19 cellular contexts compared by ENCODE assay signal in genomic region chr15:73172508-73172907, GRCh38.
A peak's percentile ranks its signal among the peaks of the same experiment; 100 is the strongest.
DNase-seq lines count a peak whose midpoint lies in the region; FAIRE-seq and TF ChIP-seq lines count a peak whose summit lies in the region.
"Had no signal": no experiment of that assay in that cellular context is flagged by ENCODE, and none has a peak within 500 bp of the region (broad histone marks: within the 10 kb centered on the region; RNA-seq: fewer than 3 reads in every experiment).

No MANE protein-coding gene starts in this region.

- no peak for TF ChIP-seq CTCF in HEK293 (tag by site-specific recombination; IDR thresholded peaks at IDR 0.05)
- no peak for TF ChIP-seq CTCF in astrocyte (IDR thresholded peaks at IDR 0.05; ENCODE audit: insufficient read depth, low read depth, low read length)
- no peak for TF ChIP-seq CTCF in neural progenitor cell (IDR thresholded peaks at IDR 0.05)
- TF ChIP-seq CTCF in A673 (conservative IDR thresholded peaks at IDR 0.05; ENCODE audit: low read depth, low read length): no peak
- no peak for TF ChIP-seq CTCF in transverse colon (IDR thresholded peaks at IDR 0.05)

- H3K9ac ChIP-seq in astrocyte (ENCODE audit: low read length) (no peak overlapping the region), neural progenitor cell (no peak overlapping the region)
- H3K9ac ChIP-seq: BLaER1 had no signal

- peak; percentile 2 for DNase-seq in astrocyte (ENCODE audit: low read depth)
- DNase-seq in neural progenitor cell (ENCODE audit: low spot score): peak; percentile 3
- DNase-seq in A673 (ENCODE audit: low spot score): no peak
- no peak for DNase-seq in HPDE6-E6E7 (ENCODE audit: extremely low spot score)
- no peak for DNase-seq in transverse colon
- DNase-seq: Caco-2; CD4-positive, CD25-positive, alpha-beta regulatory T cell; CD8-positive, alpha-beta T cell; DMS153; DND-41; H7; HFFc6 had no signal

- H3K4me3 ChIP-seq in HEK293 (ENCODE audit: low read depth, low read length): no peak overlapping the region
- H3K4me3 ChIP-seq in astrocyte (ENCODE audit: insufficient read depth, low read depth, low read length): no peak overlapping the region
- no peak overlapping the region for H3K4me3 ChIP-seq in neural progenitor cell
- H3K4me3 ChIP-seq in A673 (ENCODE audit: low read depth, low read length, poor library complexity, severe bottlenecking): no peak overlapping the region
- no peak overlapping the region for H3K4me3 ChIP-seq in transverse colon
- H3K4me3 ChIP-seq: BLaER1, GM12878 had no signal

- POLR2A ChIA-PET in HEK293 (lab: Yijun Ruan, JAX) (no interaction called here), A673 (lab: Charles Lee; ENCODE audit: low non-redundant PET) (no interaction called here)

- BruUV-seq in A673 (replicated peaks; lab: Mats Ljungman, UMichigan): no TSS peak

- H3K79me2 ChIP-seq in astrocyte (ENCODE audit: insufficient read depth, low read length) (no peaks in the 10 kb centered on the region), neural progenitor cell (ENCODE audit: low read depth) (no peaks in the 10 kb centered on the region)

- in situ Hi-C loops in transverse colon (cut with MboI; ENCODE audit: low pct_ligation_motif_present in 1 of 4, low pct_unique_long_range_greater_than_20kb in 1 of 4, low sequenced_read_pairs in 3 of 4): no loop called here

- TF ChIP-seq EP300 in transverse colon (IDR thresholded peaks at IDR 0.05; ENCODE audit: low read depth): no peak

- H3K4me2 ChIP-seq in astrocyte (ENCODE audit: low read length) (no peak overlapping the region), neural progenitor cell (no peak overlapping the region)
- H3K4me2 ChIP-seq: BLaER1 had no signal

- CTCF ChIA-PET in HEK293 (lab: Yijun Ruan, JAX) (no interaction called here), A673 (lab: Charles Lee) (no interaction called here)

- no peaks in the 10 kb centered on the region for H4K20me1 ChIP-seq in astrocyte (ENCODE audit: insufficient read depth, low read length)
- H4K20me1 ChIP-seq in neural progenitor cell (ENCODE audit: low read depth): no peaks in the 10 kb centered on the region
- H4K20me1 ChIP-seq: BLaER1 had no signal

- no peaks in the 10 kb centered on the region for H3K27me3 Mint-ChIP-seq in astrocyte (ENCODE audit: low read depth, unreplicated experiment)
- no peaks in the 10 kb centered on the region for H3K27me3 Mint-ChIP-seq in neural progenitor cell (ENCODE audit: insufficient read depth, low read depth)

- H3K27ac ChIP-seq in HEK293 (ENCODE audit: extremely low read depth, low read depth, low read length) (no peak overlapping the region), astrocyte (ENCODE audit: low read depth, low read length) (no peak overlapping the region), neural progenitor cell (no peak overlapping the region), A673 (ENCODE audit: low read depth, low read length, poor library complexity, severe bottlenecking) (no peak overlapping the region), transverse colon (no peak overlapping the region)
- H3K27ac ChIP-seq: BLaER1, C4-2B had no signal

- H3K36me3 ChIP-seq in HEK293 (ENCODE audit: control insufficient read depth in 2 of 2, insufficient read depth in 1 of 2, low read length in 2 of 2) (peaks cover 6 to 9% of the 10 kb centered on the region in 2 experiments), astrocyte (ENCODE audit: insufficient read depth, low read length) (no peaks in the 10 kb centered on the region), neural progenitor cell (peaks cover 4% of the 10 kb centered on the region), A673 (ENCODE audit: insufficient read depth, low read length, poor library complexity, severe bottlenecking) (no peaks in the 10 kb centered on the region), transverse colon (peaks cover 0 to 4% (median 0%) of the 10 kb centered on the region in 4 donors)

- no peak for FAIRE-seq in astrocyte (lab: Jason Lieb, UNC)
- FAIRE-seq: G401.6, GM12878, H1 had no signal

- no peaks in the 10 kb centered on the region for H3K9me3 Mint-ChIP-seq in astrocyte (ENCODE audit: unreplicated experiment)
- H3K9me3 Mint-ChIP-seq in neural progenitor cell: no peaks in the 10 kb centered on the region
- H3K9me3 Mint-ChIP-seq: CD8-positive, alpha-beta T cell; HFFc6 had no signal

- H2AFZ ChIP-seq in astrocyte (ENCODE audit: low read depth, low read length) (no peak overlapping the region), neural progenitor cell (replicated peaks) (no peak overlapping the region)

- no peaks in the 10 kb centered on the region for H3K36me3 Mint-ChIP-seq in astrocyte (ENCODE audit: low read depth, unreplicated experiment)
- H3K36me3 Mint-ChIP-seq in neural progenitor cell: no peaks in the 10 kb centered on the region
- H3K36me3 Mint-ChIP-seq: CD4-positive, CD25-positive, alpha-beta regulatory T cell; CD8-positive, alpha-beta T cell had no signal

- intact Hi-C loops in A673 (cut with micrococcal nuclease; ENCODE audit: unreplicated experiment): no loop called here
- intact Hi-C loops in transverse colon (cut with DNase I; ENCODE audit: low total_unique reads): no loop called here

- H3K27me3 ChIP-seq in astrocyte (ENCODE audit: insufficient read depth, low read length): no peaks in the 10 kb centered on the region
- no peaks in the 10 kb centered on the region for H3K27me3 ChIP-seq in neural progenitor cell
- no peaks in the 10 kb centered on the region for H3K27me3 ChIP-seq in A673 (replicated peaks; ENCODE audit: insufficient read depth, low read depth, low read length, poor library complexity)
- no peaks in the 10 kb centered on the region for H3K27me3 ChIP-seq in transverse colon
- H3K27me3 ChIP-seq: BLaER1 had no signal

- H3K4me1 Mint-ChIP-seq in astrocyte (ENCODE audit: low read depth, unreplicated experiment) (no peaks in the 10 kb centered on the region), neural progenitor cell (peaks cover 16% of the 10 kb centered on the region)
- H3K4me1 Mint-ChIP-seq: B cell; CD4-positive, CD25-positive, alpha-beta regulatory T cell had no signal

- peaks cover 14% of the 10 kb centered on the region for H3K4me1 ChIP-seq in HEK293 (ENCODE audit: control insufficient read depth, insufficient read depth, low read length)
- H3K4me1 ChIP-seq in astrocyte (ENCODE audit: insufficient read depth, low read length): no peaks in the 10 kb centered on the region
- H3K4me1 ChIP-seq in neural progenitor cell: peaks cover 19% of the 10 kb centered on the region
- H3K4me1 ChIP-seq in A673 (ENCODE audit: insufficient read depth, low read length, poor library complexity, severe bottlenecking): peaks cover 11% of the 10 kb centered on the region
- H3K4me1 ChIP-seq in transverse colon: no peaks in the 10 kb centered on the region
- H3K4me1 ChIP-seq: BLaER1, Caco-2 had no signal

- TF ChIP-seq POLR2A in transverse colon (IDR thresholded peaks at IDR 0.05): no peak

- H3K4me3 Mint-ChIP-seq in astrocyte (ENCODE audit: unreplicated experiment) (no peak overlapping the region), neural progenitor cell (no peak overlapping the region)
- H3K4me3 Mint-ChIP-seq: B cell; CD4-positive, CD25-positive, alpha-beta regulatory T cell; CD8-positive, alpha-beta T cell; HFFc6 had no signal

- H3K27ac Mint-ChIP-seq in astrocyte (ENCODE audit: unreplicated experiment) (no peak overlapping the region), neural progenitor cell (no peak overlapping the region)
- H3K27ac Mint-ChIP-seq: B cell; CD4-positive, CD25-positive, alpha-beta regulatory T cell; CD8-positive, alpha-beta T cell; HFFc6 had no signal

- no peaks in the 10 kb centered on the region for H3F3A ChIP-seq in neural progenitor cell (ENCODE audit: low read depth)

- H3K9me3 ChIP-seq in HEK293 (ENCODE audit: control insufficient read depth, insufficient read depth, low read depth, low read length) (no peaks in the 10 kb centered on the region), astrocyte (ENCODE audit: insufficient read depth, low read depth, low read length) (no peaks in the 10 kb centered on the region), neural progenitor cell (ENCODE audit: low read depth) (no peaks in the 10 kb centered on the region), A673 (ENCODE audit: low read depth, low read length, poor library complexity, severe bottlenecking) (no peaks in the 10 kb centered on the region), transverse colon (no peaks in the 10 kb centered on the region)
- H3K9me3 ChIP-seq: BLaER1, Caco-2 had no signal

TF ChIP-seq in HEK293, 187 proteins besides CTCF, POLR2A, EP300 and RAD21:
- TF ChIP-seq REPIN1 (tag by site-specific recombination; IDR thresholded peaks at IDR 0.05; ENCODE audit: low read depth): no peak
- no peak for TF ChIP-seq SCRT2 (tag by site-specific recombination; IDR thresholded peaks at IDR 0.05)
- TF ChIP-seq ZNF324 (tag by site-specific recombination; IDR thresholded peaks at IDR 0.05): no peak
- peak; percentile 93 for TF ChIP-seq ZNF549 (tag by site-specific recombination; IDR thresholded peaks at IDR 0.05)
- TF ChIP-seq ZIC2 (tag by site-specific recombination; IDR thresholded peaks at IDR 0.05): no peak
- no peak for TF ChIP-seq ZNF596 (tag by site-specific recombination; IDR thresholded peaks at IDR 0.05)
- peak; percentile 37; the same call in 1 of the 2 replicates for TF ChIP-seq ZNF664 (tag by site-specific recombination; IDR thresholded peaks at IDR 0.05)

Comparison
In these comparisons a context has a peak if more than half of its experiments do, and no peak if none do; other contexts are left out.
1. DNase-seq: peak in astrocyte (single experiment) and neural progenitor cell (single experiment); none in A673 (single experiment), HPDE6-E6E7 (single experiment) and transverse colon (single experiment).